1 cellular context compared by ENCODE assay signal in the genomic region with DNA sequence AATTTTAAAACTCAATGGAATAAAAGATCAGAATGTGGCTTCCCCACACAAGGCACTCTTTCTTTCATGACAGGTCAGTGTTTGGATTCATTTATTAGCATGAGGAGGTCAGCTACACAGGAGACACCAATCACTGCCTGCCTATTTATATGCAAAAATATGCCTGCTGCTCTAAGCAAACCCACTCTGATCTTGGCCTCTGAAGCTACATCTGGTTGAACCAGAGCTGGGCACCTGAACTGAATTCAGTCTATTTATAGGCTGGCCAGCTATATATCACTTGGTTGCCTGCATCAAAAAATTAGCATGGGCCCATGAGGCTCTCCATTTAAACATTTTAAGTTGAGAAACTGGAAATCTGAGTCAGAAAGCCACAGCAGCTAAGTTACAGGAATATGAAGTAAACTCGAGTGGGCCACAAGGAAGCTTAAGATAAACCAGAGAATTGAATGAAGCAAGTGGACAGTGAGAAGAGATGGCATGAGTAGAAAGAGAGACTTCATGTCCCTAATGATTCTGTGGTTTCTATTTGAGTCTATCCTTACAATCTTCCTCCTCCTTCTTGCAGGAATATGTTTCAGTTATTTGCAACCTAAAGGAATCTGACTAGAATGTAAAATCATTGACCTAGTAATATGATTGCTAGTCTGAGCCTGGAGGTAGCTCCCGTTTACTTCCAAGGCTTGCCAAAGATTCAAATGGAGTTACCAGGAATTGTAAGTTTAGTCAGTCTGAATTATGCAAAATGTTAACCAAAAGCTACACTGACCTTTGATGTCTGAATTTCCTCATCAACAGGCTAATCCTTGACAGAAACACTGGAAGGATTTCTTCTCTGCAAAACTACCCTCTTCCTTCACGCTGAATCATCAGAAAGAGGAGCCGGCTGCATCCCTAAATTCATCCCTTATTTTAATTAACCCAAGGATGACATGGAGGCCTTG.
TF ChIP-seq lines count a peak whose summit lies in the region.

No MANE protein-coding gene starts in this region.

TF ChIP-seq in SK-N-SH treated with all-trans-retinoic acid at 6 μM for 48 hours, 23 proteins besides CTCF, POLR2A, EP300 and RAD21 (continued from another document):
- TF ChIP-seq, protein P1, sequence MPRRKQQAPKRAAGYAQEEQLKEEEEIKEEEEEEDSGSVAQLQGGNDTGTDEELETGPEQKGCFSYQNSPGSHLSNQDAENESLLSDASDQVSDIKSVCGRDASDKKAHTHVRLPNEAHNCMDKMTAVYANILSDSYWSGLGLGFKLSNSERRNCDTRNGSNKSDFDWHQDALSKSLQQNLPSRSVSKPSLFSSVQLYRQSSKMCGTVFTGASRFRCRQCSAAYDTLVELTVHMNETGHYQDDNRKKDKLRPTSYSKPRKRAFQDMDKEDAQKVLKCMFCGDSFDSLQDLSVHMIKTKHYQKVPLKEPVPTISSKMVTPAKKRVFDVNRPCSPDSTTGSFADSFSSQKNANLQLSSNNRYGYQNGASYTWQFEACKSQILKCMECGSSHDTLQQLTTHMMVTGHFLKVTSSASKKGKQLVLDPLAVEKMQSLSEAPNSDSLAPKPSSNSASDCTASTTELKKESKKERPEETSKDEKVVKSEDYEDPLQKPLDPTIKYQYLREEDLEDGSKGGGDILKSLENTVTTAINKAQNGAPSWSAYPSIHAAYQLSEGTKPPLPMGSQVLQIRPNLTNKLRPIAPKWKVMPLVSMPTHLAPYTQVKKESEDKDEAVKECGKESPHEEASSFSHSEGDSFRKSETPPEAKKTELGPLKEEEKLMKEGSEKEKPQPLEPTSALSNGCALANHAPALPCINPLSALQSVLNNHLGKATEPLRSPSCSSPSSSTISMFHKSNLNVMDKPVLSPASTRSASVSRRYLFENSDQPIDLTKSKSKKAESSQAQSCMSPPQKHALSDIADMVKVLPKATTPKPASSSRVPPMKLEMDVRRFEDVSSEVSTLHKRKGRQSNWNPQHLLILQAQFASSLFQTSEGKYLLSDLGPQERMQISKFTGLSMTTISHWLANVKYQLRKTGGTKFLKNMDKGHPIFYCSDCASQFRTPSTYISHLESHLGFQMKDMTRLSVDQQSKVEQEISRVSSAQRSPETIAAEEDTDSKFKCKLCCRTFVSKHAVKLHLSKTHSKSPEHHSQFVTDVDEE (CRISPR knock-in tag; IDR thresholded peaks at IDR 0.05), result no peak
- no peak for TF ChIP-seq ZNF8 (CRISPR knock-in tag; IDR thresholded peaks at IDR 0.05)
